In genomic region chr4:120692964-120693363, GRCh38 we compare ENCODE assay signal across 12 cellular contexts.
DNase-seq lines count a peak whose midpoint lies in the region; ATAC-seq and TF ChIP-seq lines count a peak whose summit lies in the region.
"Had no signal": no experiment of that assay in that cellular context is flagged by ENCODE, and none has a peak within 500 bp of the region (broad histone marks: within the 10 kb centered on the region; RNA-seq: fewer than 3 reads in every experiment).

No MANE protein-coding gene starts in this region.

- no peaks in the 10 kb centered on the region for H3K9me3 Mint-ChIP-seq in CD4-positive, alpha-beta T cell
- H3K9me3 Mint-ChIP-seq: naive thymus-derived CD4-positive, alpha-beta T cell had no signal

- H3K27me3 Mint-ChIP-seq in CD4-positive, alpha-beta T cell, result peaks cover 7% of the 10 kb centered on the region

- ATAC-seq in stimulated activated naive CD8-positive, alpha-beta T cell treated with anti-CD3 and anti-CD28 coated beads, Interleukin-15, Interleukin-2, amounts not matched to agents 100 U/mL and 50 U/mL, for 24 hours, result no peak
- ATAC-seq in CD4-positive, alpha-beta T cell (ENCODE audit: poor library complexity), result no peak
- ATAC-seq: naive thymus-derived CD4-positive, alpha-beta T cell had no signal

- peak; percentile 62 for DNase-seq in Caki2 (ENCODE audit: low read depth)
- peak; percentile 52 for DNase-seq in NCI-H446 treated with DMSO at 0.1 percent for 48 hours (lab: John Stamatoyannopoulos, UW)
- DNase-seq in dedifferentiated amniotic fluid mesenchymal stem cell (ENCODE audit: extremely low spot score), result peak; percentile 84
- DNase-seq in myocyte (ENCODE audit: low read depth), result peak; percentile 59
- no peak for DNase-seq in NCI-H748 treated with DMSO at 0.1 percent for 48 hours (lab: John Stamatoyannopoulos, UW)
- no peak for DNase-seq in OCI-M1 (lab: John Stamatoyannopoulos, UW)
- no peak for DNase-seq in stimulated activated naive CD8-positive, alpha-beta T cell treated with anti-CD3 and anti-CD28 coated beads, Interleukin-15, Interleukin-2, amounts not matched to agents 100 U/mL and 50 U/mL, for 24 hours
- DNase-seq in CD4-positive, alpha-beta T cell, result no peak
- DNase-seq: naive thymus-derived CD4-positive, alpha-beta T cell; NCI-H1105; T-helper 2 cell; uterus had no signal

- H3K4me3 Mint-ChIP-seq in CD4-positive, alpha-beta T cell, result no peak overlapping the region
- H3K4me3 Mint-ChIP-seq: naive thymus-derived CD4-positive, alpha-beta T cell had no signal

- H3K9me3 ChIP-seq in CD4-positive, alpha-beta T cell (ENCODE audit: control insufficient read depth, low read length), result no peaks in the 10 kb centered on the region
- H3K9me3 ChIP-seq: uterus had no signal

- H3K36me3 Mint-ChIP-seq in CD4-positive, alpha-beta T cell (ENCODE audit: low read depth), result no peaks in the 10 kb centered on the region
- H3K36me3 Mint-ChIP-seq: naive thymus-derived CD4-positive, alpha-beta T cell had no signal

- no peaks in the 10 kb centered on the region for H3K4me1 Mint-ChIP-seq in CD4-positive, alpha-beta T cell (ENCODE audit: low read depth)
- H3K4me1 Mint-ChIP-seq: naive thymus-derived CD4-positive, alpha-beta T cell had no signal

- in situ Hi-C loops in Caki2 (cut with HindIII; ENCODE audit: low pct_unique_long_range_greater_than_20kb, low sequenced_read_pairs), result no loop called here

- POLR2A ChIA-PET in CD4-positive, alpha-beta T cell (lab: Charles Lee), result no interaction called here

- CTCF ChIA-PET in CD4-positive, alpha-beta T cell (lab: Charles Lee), result no interaction called here

- no peak overlapping the region for H3K27ac ChIP-seq in CD4-positive, alpha-beta T cell (ENCODE audit: low read depth, low read length)
- H3K27ac ChIP-seq: uterus had no signal

- TF ChIP-seq CTCF in CD4-positive, alpha-beta T cell (IDR thresholded peaks at IDR 0.05), result no peak

- no peaks in the 10 kb centered on the region for H3K27me3 ChIP-seq in CD4-positive, alpha-beta T cell (ENCODE audit: control insufficient read depth, insufficient read depth, low read length)
- H3K27me3 ChIP-seq: uterus had no signal

- no peak overlapping the region for H3K27ac Mint-ChIP-seq in CD4-positive, alpha-beta T cell
- H3K27ac Mint-ChIP-seq: naive thymus-derived CD4-positive, alpha-beta T cell had no signal

- intact Hi-C loops in CD4-positive, alpha-beta T cell (cut with DNase I, micrococcal nuclease), result no loop called here

Comparison
In these comparisons a context has a peak if more than half of its experiments do, and no peak if none do; other contexts are left out.
1. DNase-seq: peak in Caki2 (single experiment), NCI-H446 treated with DMSO at 0.1 percent for 48 hours (single experiment), dedifferentiated amniotic fluid mesenchymal stem cell (single experiment) and myocyte (single experiment); none in NCI-H748 treated with DMSO at 0.1 percent for 48 hours (single experiment), OCI-M1 (single experiment), stimulated activated naive CD8-positive, alpha-beta T cell treated with anti-CD3 and anti-CD28 coated beads, Interleukin-15, Interleukin-2, amounts not matched to agents 100 U/mL and 50 U/mL, for 24 hours (single experiment) and CD4-positive, alpha-beta T cell (0 of 10).